1 cellular context compared by ENCODE assay signal in the genomic region with DNA sequence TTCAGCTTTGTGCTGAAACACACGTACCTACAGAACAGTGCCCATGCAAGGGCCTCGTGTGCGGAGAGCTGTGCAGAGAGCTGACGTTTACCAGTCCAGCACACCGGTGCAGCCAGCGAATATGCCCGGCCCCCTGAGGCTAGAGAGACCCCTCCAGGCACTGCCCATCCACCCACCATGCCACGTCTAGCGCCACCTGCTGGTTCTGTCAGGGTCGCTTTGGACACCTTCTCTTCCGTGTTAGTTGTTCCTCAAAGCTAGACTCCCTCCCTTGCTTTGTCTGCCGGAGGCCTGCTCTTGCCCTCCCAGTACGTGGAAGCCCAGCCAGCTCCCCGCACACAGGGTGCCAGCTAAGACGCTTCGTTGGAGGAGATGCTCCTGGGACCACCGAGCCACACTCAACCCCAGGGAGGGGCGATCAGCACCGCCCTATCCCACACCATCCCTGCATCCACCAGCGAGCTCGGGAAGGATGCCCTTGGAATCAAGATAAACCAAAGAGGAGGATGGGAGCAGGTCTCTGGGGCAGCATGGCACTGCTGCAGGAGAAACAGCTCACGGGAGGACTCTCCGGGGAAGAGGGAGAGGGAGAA.
TF ChIP-seq lines count a peak whose summit lies in the region.

No MANE protein-coding gene starts in this region.

TF ChIP-seq in Ishikawa, 13 proteins besides CTCF, POLR2A, EP300 and RAD21 (continued from another document):
- no peak for TF ChIP-seq TAF1 (IDR thresholded peaks at IDR 0.05; ENCODE audit: low read depth)
- no peak for TF ChIP-seq USF1 (IDR thresholded peaks at IDR 0.05)
- TF ChIP-seq TCF12 (IDR thresholded peaks at IDR 0.05; ENCODE audit: low read depth) = no peak
TF ChIP-seq in Ishikawa: peak in this region for 0.
